10 cellular contexts compared by ENCODE assay signal in the genomic region with DNA sequence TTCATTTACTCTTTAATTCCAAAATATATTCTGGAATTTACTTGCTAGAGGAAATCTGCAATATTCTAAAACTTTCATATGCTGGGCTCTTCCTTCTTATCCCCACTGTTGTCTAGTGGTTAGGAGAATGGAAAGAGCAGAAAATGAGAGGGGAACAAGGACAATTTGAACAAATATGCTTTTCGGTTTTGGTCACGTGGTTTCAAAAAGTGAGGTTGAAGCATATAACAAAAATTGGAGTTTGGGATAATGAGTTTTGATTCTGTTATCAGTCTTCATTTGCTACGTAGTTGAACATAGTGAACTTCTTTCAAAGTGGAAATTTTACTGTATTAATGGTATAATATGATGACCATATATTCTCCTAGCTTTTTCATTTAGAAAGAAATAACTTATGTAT.
"Had no signal": no experiment of that assay in that cellular context is flagged by ENCODE, and none has a peak within 500 bp of the region (broad histone marks: within the 10 kb centered on the region; RNA-seq: fewer than 3 reads in every experiment).

No MANE protein-coding gene starts in this region.

- H3K27ac Mint-ChIP-seq: HFFc6 had no signal

- H3K9ac ChIP-seq: GM23248, KMS-11 had no signal

- H2AFZ ChIP-seq: GM23248 had no signal

- H3K4me3 Mint-ChIP-seq: HFFc6 had no signal

- H3K4me2 ChIP-seq: KMS-11 had no signal

- DNase-seq: GM23248, GOT3, H7, HFFc6, IMR-90, KBM-7 had no signal

- ATAC-seq: HCT116 had no signal

- H3K4me1 ChIP-seq: HAP-1 had no signal

- H3K4me3 ChIP-seq: GM23248, HAP-1 had no signal

- H3K9me3 Mint-ChIP-seq: HFFc6 had no signal

- H3K9me3 ChIP-seq: HAP-1 had no signal

- H3K36me3 ChIP-seq: HAP-1 had no signal

- H3K27ac ChIP-seq: GM23248, HL-60, KMS-11 had no signal
